In genomic region chr21:44812640-44813039, GRCh38 we compare ENCODE assay signal across 3 cellular contexts.
TF ChIP-seq lines count a peak whose summit lies in the region.

No MANE protein-coding gene starts in this region.

TF ChIP-seq in GM23338, 12 proteins besides CTCF, POLR2A, EP300 and RAD21:
- TF ChIP-seq ZNF462 (CRISPR knock-in tag; IDR thresholded peaks at IDR 0.05) (no peak), EZH2 (IDR thresholded peaks at IDR 0.05; ENCODE audit: low read depth, unreplicated experiment) (no peak)

TF ChIP-seq in GM12878, 131 proteins besides CTCF, POLR2A, EP300 and RAD21:
- TF ChIP-seq ZBTB33 (IDR thresholded peaks at IDR 0.05) (no peak), ELK1 (IDR thresholded peaks at IDR 0.05; ENCODE audit: low read depth, low read length) (no peak), NBN (IDR thresholded peaks at IDR 0.05) (no peak)

TF ChIP-seq in SK-N-SH, 30 proteins besides CTCF, POLR2A, EP300 and RAD21:
- TF ChIP-seq FOXJ3 (CRISPR knock-in tag; IDR thresholded peaks at IDR 0.05) (no peak), NFIC (IDR thresholded peaks at IDR 0.05; ENCODE audit: borderline replicate concordance) (no peak), MXI1 (IDR thresholded peaks at IDR 0.05; ENCODE audit: low read depth, low read length) (no peak), FOXM1 (IDR thresholded peaks at IDR 0.05; ENCODE audit: low read depth) (no peak), RXRA (IDR thresholded peaks at IDR 0.05; ENCODE audit: borderline replicate concordance, low read depth) (no peak), RCOR1 (IDR thresholded peaks at IDR 0.05; ENCODE audit: low read length) (no peak)
- TF ChIP-seq, protein P1, sequence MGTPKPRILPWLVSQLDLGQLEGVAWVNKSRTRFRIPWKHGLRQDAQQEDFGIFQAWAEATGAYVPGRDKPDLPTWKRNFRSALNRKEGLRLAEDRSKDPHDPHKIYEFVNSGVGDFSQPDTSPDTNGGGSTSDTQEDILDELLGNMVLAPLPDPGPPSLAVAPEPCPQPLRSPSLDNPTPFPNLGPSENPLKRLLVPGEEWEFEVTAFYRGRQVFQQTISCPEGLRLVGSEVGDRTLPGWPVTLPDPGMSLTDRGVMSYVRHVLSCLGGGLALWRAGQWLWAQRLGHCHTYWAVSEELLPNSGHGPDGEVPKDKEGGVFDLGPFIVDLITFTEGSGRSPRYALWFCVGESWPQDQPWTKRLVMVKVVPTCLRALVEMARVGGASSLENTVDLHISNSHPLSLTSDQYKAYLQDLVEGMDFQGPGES (IDR thresholded peaks at IDR 0.05; ENCODE audit: low read depth, low read length): no peak
TF ChIP-seq in SK-N-SH: peak in this region for 0.
